ENCODE assay signal across 28 cellular contexts in the genomic region with DNA sequence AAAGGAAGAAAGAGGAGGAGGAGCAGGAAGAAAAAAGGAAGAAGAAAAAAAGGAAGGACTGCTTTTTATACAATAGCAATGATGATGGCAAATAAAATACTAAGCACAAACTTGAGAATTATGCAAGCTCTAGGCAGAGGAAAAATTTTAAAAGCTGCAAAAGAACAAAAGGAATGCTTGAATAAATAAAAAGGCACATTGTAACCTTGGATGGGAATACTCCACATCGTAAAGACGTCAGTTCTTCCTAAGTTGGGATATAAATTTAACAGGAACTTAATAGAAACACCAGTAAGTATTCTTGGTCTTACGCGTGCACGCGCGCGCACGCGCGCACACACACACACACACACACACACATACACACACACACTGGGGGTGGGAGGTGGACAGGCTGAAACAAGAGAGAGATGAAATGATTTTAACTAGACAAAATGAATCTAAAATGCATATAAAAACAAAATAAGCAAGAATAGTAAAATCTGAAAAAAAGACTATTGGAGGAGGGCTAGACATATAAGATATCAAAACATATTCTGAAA. TPM values are rescaled to one million over a fixed set of nuclear protein-coding genes. Genes with fewer than 3 reads are reported as not detected.
A peak's percentile ranks its signal among the peaks of the same experiment; 100 is the strongest.
DNase-seq lines count a peak whose midpoint lies in the region; FAIRE-seq and TF ChIP-seq lines count a peak whose summit lies in the region.
"Had no signal": no experiment of that assay in that cellular context is flagged by ENCODE, and none has a peak within 500 bp of the region (broad histone marks: within the 10 kb centered on the region; RNA-seq: fewer than 3 reads in every experiment).

No MANE protein-coding gene starts in this region.

- no peak for FAIRE-seq in frontal cortex (lab: Jason Lieb, UNC)
- FAIRE-seq: GM18507, RCC 7860 had no signal

- peak overlapping the region in 2 of 3 experiments; percentile 43 to 56 for H3K27ac Mint-ChIP-seq in nephron
- H3K27ac Mint-ChIP-seq: B cell; CD8-positive, alpha-beta memory T cell had no signal

- H3K36me3 Mint-ChIP-seq in nephron (ENCODE audit: low read depth): no peaks in the 10 kb centered on the region
- H3K36me3 Mint-ChIP-seq: CD14-positive monocyte; CD8-positive, alpha-beta memory T cell had no signal

- CTCF ChIA-PET in AG04449 (lab: Yijun Ruan, JAX): interaction anchor here (1.2 kb wide), 1 partner anchor 35 kb away, joined by 3 read pairs; no protein-coding TSS in a partner anchor

- TF ChIP-seq CTCF in AG04449 (IDR thresholded peaks at IDR 0.05; ENCODE audit: insufficient read depth, low read length, missing control alignments) (no peak), nephron (IDR thresholded peaks at IDR 0.05; ENCODE audit: unreplicated experiment in 3 of 3) (no peak)

- POLR2A ChIA-PET in AG04449 (lab: Yijun Ruan, JAX): no interaction called here

- peak; percentile 64 for DNase-seq in AG04449 (ENCODE audit: low read depth, low spot score)
- peak; percentile 14 for DNase-seq in EL
- DNase-seq in ureter (ENCODE audit: low spot score): peak; percentile 23
- no peak for DNase-seq in HPDE6-E6E7 (ENCODE audit: extremely low spot score)
- no peak for DNase-seq in GM03348 (ENCODE audit: low spot score)
- no peak for DNase-seq in frontal cortex (ENCODE audit: low spot score in 2 of 2)
- DNase-seq: CD8-positive, alpha-beta memory T cell; DMS 273 treated with DMSO at 0.1 percent for 48 hours; DMS79; GM23248; H7; KBM-7; MG63; NCI-H1105 treated with DMSO at 0.1 percent for 48 hours; NCI-H146; NCI-H1930; NCI-H2107; NCI-H446; NCI-H524 treated with DMSO at 0.1 percent for 48 hours; NCI-H774; SIG-M5 had no signal

- H3K27me3 Mint-ChIP-seq in nephron (ENCODE audit: low read depth): peaks cover 11% of the 10 kb centered on the region
- H3K27me3 Mint-ChIP-seq: B cell had no signal

- peaks cover 6% of the 10 kb centered on the region for H3K9me3 Mint-ChIP-seq in nephron
- H3K9me3 Mint-ChIP-seq: CD8-positive, alpha-beta memory T cell had no signal

- H3K4me3 Mint-ChIP-seq in nephron: no peak overlapping the region
- H3K4me3 Mint-ChIP-seq: B cell; CD14-positive monocyte; CD8-positive, alpha-beta memory T cell had no signal

- H3K4me3 ChIP-seq in AG04449 (ENCODE audit: low read depth, low read length): no peak overlapping the region
- H3K4me3 ChIP-seq: GM23248, MG63, SK-N-MC had no signal

- peaks cover 9% of the 10 kb centered on the region for H3K4me1 Mint-ChIP-seq in nephron
- H3K4me1 Mint-ChIP-seq: B cell; CD8-positive, alpha-beta memory T cell had no signal

RNA-seq across cellular contexts. Expression of a gene that starts 43.0 kb away (rescaled TPM):
- 106 TPM for total RNA-seq in ureter
- total RNA-seq in frontal cortex: not detected
- total RNA-seq: A172; B cell; CD8-positive, alpha-beta memory T cell; H7 had no signal

Comparison
In these comparisons a context has a peak if more than half of its experiments do, and no peak if none do; other contexts are left out.
1. DNase-seq: peak in AG04449 (single experiment), EL (single experiment) and ureter (single experiment); none in HPDE6-E6E7 (single experiment), GM03348 (single experiment) and frontal cortex (0 of 2).
2. RNA of a gene that starts 43.0 kb away (total RNA-seq): 106 TPM in ureter (single experiment); not detected in frontal cortex (single experiment); every median in the first group is over 100 times any median in the second.